ENCODE assay signal across 8 cellular contexts in genomic region chr14:73786942-73787759, GRCh38.
DNase-seq lines count a peak whose midpoint lies in the region; ATAC-seq lines count a peak whose summit lies in the region.

No MANE protein-coding gene starts in this region.

- H3K27ac ChIP-seq in HUES6 (ENCODE audit: low read depth, low read length) = peak overlapping the region; percentile 35; the same call in 1 of the 2 replicates

- in situ Hi-C loops in ACHN (cut with HindIII; ENCODE audit: low pct_ligation_motif_present, low pct_unique_long_range_greater_than_20kb, low sequenced_read_pairs) = no loop called here

- DNase-seq in ACHN = peak; percentile 39
- peak; percentile 69 for DNase-seq in activated CD4-positive, alpha-beta T cell treated with anti-CD3 and anti-CD28 coated beads, Interleukin-2, amount 10 ng/mL, durations not matched to agents 7 days and 5 days
- peak; percentile 44 for DNase-seq in effector CD4-positive, alpha-beta T cell
- peak; percentile 55 to 69 for DNase-seq in memory B cell (ENCODE audit: low spot score in 2 of 2)
- DNase-seq in stimulated activated CD8-positive, alpha-beta memory T cell treated with anti-CD3 and anti-CD28 coated beads, Interleukin-7, amount 100 ng/mL, for 1 hour (ENCODE audit: low read depth in 2 of 2) = peak; percentile 29 to 38
- no peak for DNase-seq in Kasumi-1 (lab: John Stamatoyannopoulos, UW)

- ATAC-seq in GM18861 (IDR thresholded peaks at IDR 0.05; ENCODE audit: unreplicated experiment) (peak; percentile 44), memory B cell (ENCODE audit: low read depth) (peak; percentile 72)

- H3K4me3 Mint-ChIP-seq in activated CD4-positive, alpha-beta T cell treated with anti-CD3 and anti-CD28 coated beads, Interleukin-2, amount 10 ng/mL, durations not matched to agents 7 days and 5 days = peak overlapping the region; percentile 87
- H3K4me3 Mint-ChIP-seq in memory B cell = peak overlapping the region; percentile 94

- no peaks in the 10 kb centered on the region for H3K27me3 Mint-ChIP-seq in activated CD4-positive, alpha-beta T cell treated with anti-CD3 and anti-CD28 coated beads, Interleukin-2, amount 10 ng/mL, durations not matched to agents 7 days and 5 days
- no peaks in the 10 kb centered on the region for H3K27me3 Mint-ChIP-seq in memory B cell

- H3K36me3 ChIP-seq in HUES6 (ENCODE audit: control insufficient read depth, insufficient read depth, low read length) = no peaks in the 10 kb centered on the region

- POLR2A ChIA-PET in activated CD4-positive, alpha-beta T cell treated with anti-CD3 and anti-CD28 coated beads, Interleukin-2, amount 10 ng/mL, durations not matched to agents 7 days and 5 days (lab: Charles Lee) = interaction anchor here (0.6 to 2.0 kb wide), 4 partner anchors 25 to 99 kb away, joined by 3 to 6 read pairs (median 4); partner anchors contain the start of gene ZNF410

- H3K27ac Mint-ChIP-seq in activated CD4-positive, alpha-beta T cell treated with anti-CD3 and anti-CD28 coated beads, Interleukin-2, amount 10 ng/mL, durations not matched to agents 7 days and 5 days = peak overlapping the region; percentile 99
- H3K27ac Mint-ChIP-seq in memory B cell = peak overlapping the region; percentile 96

- peak overlapping the region; percentile 73 for H3K4me3 ChIP-seq in HUES6 (ENCODE audit: low read depth, low read length)

- H3K36me3 Mint-ChIP-seq in activated CD4-positive, alpha-beta T cell treated with anti-CD3 and anti-CD28 coated beads, Interleukin-2, amount 10 ng/mL, durations not matched to agents 7 days and 5 days (ENCODE audit: low read depth) = peaks cover 16% of the 10 kb centered on the region
- H3K36me3 Mint-ChIP-seq in memory B cell = no peaks in the 10 kb centered on the region

- H3K4me1 ChIP-seq in HUES6 (ENCODE audit: control insufficient read depth, insufficient read depth, low read length) = peaks cover 41% of the 10 kb centered on the region

- CTCF ChIA-PET in activated CD4-positive, alpha-beta T cell treated with anti-CD3 and anti-CD28 coated beads, Interleukin-2, amount 10 ng/mL, durations not matched to agents 7 days and 5 days (lab: Charles Lee) = interaction anchor here (0.5 to 2.9 kb wide), 17 partner anchors 10 to 283 kb away, joined by 3 to 17 read pairs (median 4); a partner anchor contains a TSS

- H3K9ac ChIP-seq in HUES6 (ENCODE audit: low read length) = peak overlapping the region; percentile 79

- peaks cover 61% of the 10 kb centered on the region for H3K4me1 Mint-ChIP-seq in activated CD4-positive, alpha-beta T cell treated with anti-CD3 and anti-CD28 coated beads, Interleukin-2, amount 10 ng/mL, durations not matched to agents 7 days and 5 days
- peaks cover 37% of the 10 kb centered on the region for H3K4me1 Mint-ChIP-seq in memory B cell

- H3K27me3 ChIP-seq in HUES6 (ENCODE audit: control insufficient read depth, insufficient read depth, low read length) = peaks cover 54% of the 10 kb centered on the region

- no peaks in the 10 kb centered on the region for H3K9me3 ChIP-seq in HUES6 (ENCODE audit: control insufficient read depth, insufficient read depth, low read depth, low read length)

- no peaks in the 10 kb centered on the region for H3K9me3 Mint-ChIP-seq in activated CD4-positive, alpha-beta T cell treated with anti-CD3 and anti-CD28 coated beads, Interleukin-2, amount 10 ng/mL, durations not matched to agents 7 days and 5 days
- H3K9me3 Mint-ChIP-seq in memory B cell = no peaks in the 10 kb centered on the region

Comparison
In these comparisons a context has a peak if more than half of its experiments do, and no peak if none do; other contexts are left out.
1. DNase-seq: peak in ACHN (single experiment), activated CD4-positive, alpha-beta T cell treated with anti-CD3 and anti-CD28 coated beads, Interleukin-2, amount 10 ng/mL, durations not matched to agents 7 days and 5 days (single experiment), effector CD4-positive, alpha-beta T cell (single experiment), memory B cell (2 of 2) and stimulated activated CD8-positive, alpha-beta memory T cell treated with anti-CD3 and anti-CD28 coated beads, Interleukin-7, amount 100 ng/mL, for 1 hour (2 of 2); none in Kasumi-1 (0 of 2).